Comparison of ENCODE assay signal across 18 cellular contexts in genomic region chr4:22235798-22236197, GRCh38.
"Had no signal": no experiment of that assay in that cellular context is flagged by ENCODE, and none has a peak within 500 bp of the region (broad histone marks: within the 10 kb centered on the region; RNA-seq: fewer than 3 reads in every experiment).

No MANE protein-coding gene starts in this region.

- DNase-seq: activated CD8-positive, alpha-beta memory T cell treated with anti-CD3 and anti-CD28 coated beads for 24 hours; activated CD8-positive, alpha-beta memory T cell treated with anti-CD3 and anti-CD28 coated beads, Interleukin-2, amount 50 U/mL, for 4 hours; activated T-cell treated with anti-CD3 and anti-CD28 coated beads, Interleukin-2, amount 50 U/mL, for 24 hours; aorta; brain microvascular endothelial cell; colonic mucosa; dorsolateral prefrontal cortex; nucleus accumbens; sigmoid colon; stimulated activated CD4-positive, alpha-beta T cell treated with anti-CD3 and anti-CD28 coated beads, Interleukin-15, amount 100 ng/mL, for 24 hours; stimulated activated naive B cell treated with anti-CD40 and anti-IgM and Interleukin-4, amounts not matched to agents 10 μg/mL and 1 μg/mL and 100 μg/mL, for 72 hours; T-helper 9 cell; transverse colon had no signal

- H3K27ac ChIP-seq: brain microvascular endothelial cell, colonic mucosa, epithelial cell of prostate, gastroesophageal sphincter, sigmoid colon, transverse colon had no signal

- H3K27me3 ChIP-seq: brain microvascular endothelial cell, colonic mucosa, sigmoid colon, transverse colon had no signal

- H3K4me2 ChIP-seq: smooth muscle cell had no signal

- ATAC-seq: activated naive CD4-positive, alpha-beta T cell treated with anti-CD3 and anti-CD28 coated beads, Interleukin-2, amount 50 U/mL, for 72 hours; activated T-helper 17 cell treated with anti-CD3 and anti-CD28 coated beads, Interleukin-2, amount 50 U/mL, for 72 hours; gastroesophageal sphincter; stimulated activated naive B cell treated with anti-CD40 and anti-IgM and Interleukin-4, amounts not matched to agents 10 μg/mL and 1 μg/mL and 100 μg/mL, for 72 hours had no signal

- H3K9me3 ChIP-seq: colonic mucosa, gastroesophageal sphincter, sigmoid colon, transverse colon had no signal

- H3K4me3 ChIP-seq: colonic mucosa, dorsolateral prefrontal cortex, gastroesophageal sphincter, sigmoid colon, smooth muscle cell, transverse colon had no signal

- H3K4me1 ChIP-seq: colonic mucosa, gastroesophageal sphincter, sigmoid colon had no signal

- H3K36me3 ChIP-seq: brain microvascular endothelial cell, colonic mucosa, gastroesophageal sphincter, sigmoid colon, transverse colon had no signal
